Comparison of ENCODE assay signal across 8 cellular contexts in the genomic region with DNA sequence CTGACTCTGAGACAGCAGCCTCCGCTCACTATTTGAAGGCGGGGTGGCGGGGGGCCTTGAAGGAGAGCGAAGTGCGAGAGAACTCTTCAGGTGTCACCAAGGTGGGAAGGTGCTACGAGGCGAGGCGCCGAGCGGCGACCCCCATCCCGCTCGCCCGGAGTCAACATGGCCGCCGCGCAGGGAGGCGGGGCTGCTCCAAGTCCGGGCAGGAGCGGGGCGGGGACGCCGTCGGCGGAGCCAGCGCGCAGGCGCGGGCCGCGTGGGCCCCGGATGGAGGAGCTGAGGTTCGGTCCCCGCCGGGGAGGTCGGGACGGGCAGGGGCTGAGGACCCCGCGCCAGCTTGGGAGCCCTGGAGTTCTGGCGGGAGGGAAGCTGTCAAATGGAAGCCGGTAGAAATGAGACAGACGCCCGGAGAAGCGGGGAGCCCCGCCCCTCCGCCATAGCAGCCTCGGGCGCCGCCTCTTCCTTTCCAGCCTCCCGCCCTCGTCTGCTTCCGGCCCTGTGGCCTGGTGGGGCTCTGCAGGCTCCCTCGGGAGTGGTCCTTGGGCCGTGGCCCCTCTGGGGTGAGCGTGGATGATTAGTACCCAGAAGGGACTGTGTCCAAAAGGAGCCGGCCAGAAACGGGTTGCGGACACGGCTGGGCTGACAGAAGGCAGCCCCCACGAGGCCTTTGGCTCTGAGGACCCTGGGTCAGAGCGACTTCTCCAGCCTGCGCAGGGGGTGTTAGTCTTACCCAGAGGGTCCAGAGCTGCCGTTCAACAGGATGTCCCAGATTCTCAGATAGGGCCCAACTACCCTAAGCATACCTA. TPM values are rescaled to one million over a fixed set of nuclear protein-coding genes. Genes with fewer than 3 reads are reported as not detected.
DNase-seq lines count a peak whose midpoint lies in the region; ATAC-seq and TF ChIP-seq lines count a peak whose summit lies in the region.

Gene PIGV (plus strand): TSS at position 245 of the 809 bp plus-strand sequence. CDS start 2,866 bp downstream, outside the sequence.

- peaks cover 9% of the 10 kb centered on the region for H3K36me3 ChIP-seq in lower lobe of right lung

- ATAC-seq in GM19351 (IDR thresholded peaks at IDR 0.05; ENCODE audit: unreplicated experiment) (peak; percentile 54), HG03521 (IDR thresholded peaks at IDR 0.05; ENCODE audit: unreplicated experiment) (peak; percentile 77), lower lobe of right lung (peak; percentile 94 to 95)

- DNase-seq in NCI-H774 (lab: John Stamatoyannopoulos, UW) (peak; percentile 51), dorsolateral prefrontal cortex (peak; percentile 75 to 90 (median 84)), lower lobe of right lung (peak; percentile 91)
- DNase-seq in activated CD4-positive, alpha-beta T cell treated with anti-CD3 and anti-CD28 coated beads, Interleukin-2, amount 50 U/mL, for 48 hours = peak; percentile 88
- DNase-seq in stimulated activated CD4-positive, alpha-beta T cell treated with anti-CD3 and anti-CD28 coated beads, TNF-alpha, amount 100 ng/mL, for 24 hours (ENCODE audit: low read depth in 3 of 3) = peak; percentile 73 to 84 (median 84)

- intact Hi-C loops in dorsolateral prefrontal cortex (cut with DNase I) (loop anchor here (1.0 to 10.0 kb wide), 5 partner anchors 39 to 285 kb away; partner anchors contain the start of gene ZDHHC18 (in 1 of the 2)), lower lobe of right lung (cut with DNase I) (loop anchor here (10.0 kb wide), 1 partner anchor 93 kb away; the partner anchor contains the start of gene ARID1A)

- no peaks in the 10 kb centered on the region for H3K27me3 ChIP-seq in dorsolateral prefrontal cortex
- no peaks in the 10 kb centered on the region for H3K27me3 ChIP-seq in lower lobe of right lung (ENCODE audit: low read depth)

- H3K27ac ChIP-seq in C4-2B (peak within 1 kb of the TSS; percentile 91), dorsolateral prefrontal cortex (peak within 1 kb of the TSS; percentile 95 to 100 (median 100)), lower lobe of right lung (peak within 1 kb of the TSS; percentile 98)

- TF ChIP-seq CTCF in C4-2B (conservative IDR thresholded peaks at IDR 0.05) (no peak), dorsolateral prefrontal cortex (IDR thresholded peaks at IDR 0.05 in 54 of 56, conservative IDR thresholded peaks at IDR 0.05 in 2 of 56; ENCODE audit: low read depth in 1 of 56, partially characterized antibody in 56 of 56) (peak in 50 of 56 donors; percentile 10 to 63 (median 44)), lower lobe of right lung (IDR thresholded peaks at IDR 0.05) (peak; percentile 22)

- H3K4me3 ChIP-seq in dorsolateral prefrontal cortex (peak within 1 kb of the TSS; percentile 65 to 98 (median 87)), lower lobe of right lung (peak within 1 kb of the TSS; percentile 90)

- no peaks in the 10 kb centered on the region for H3K9me3 ChIP-seq in lower lobe of right lung

- H3K4me1 ChIP-seq in lower lobe of right lung = peaks cover 54% of the 10 kb centered on the region

RNA-seq across cellular contexts. Expression of gene PIGV, which starts in this region (rescaled TPM):
- 10 to 100 TPM in 116 of 120 experiments, 1 to 10 TPM in 4; 9.1 to 22.9 (median 14.3) TPM for total RNA-seq in dorsolateral prefrontal cortex
- total RNA-seq in lower lobe of right lung = 20.3 TPM

Comparison
In these comparisons a context has a peak if more than half of its experiments do, and no peak if none do; other contexts are left out.
1. Peak in every context shown above with its lines: DNase-seq, ATAC-seq, H3K4me3 ChIP-seq and H3K27ac ChIP-seq.